9 cellular contexts compared by ENCODE assay signal in genomic region chr1:150972417-150972940, GRCh38. TPM values are rescaled to one million over a fixed set of nuclear protein-coding genes. Genes with fewer than 3 reads are reported as not detected.
DNase-seq lines count a peak whose midpoint lies in the region; ATAC-seq and TF ChIP-seq lines count a peak whose summit lies in the region.
"Had no signal": no experiment of that assay in that cellular context is flagged by ENCODE, and none has a peak within 500 bp of the region (broad histone marks: within the 10 kb centered on the region; RNA-seq: fewer than 3 reads in every experiment).

No MANE protein-coding gene starts in this region.

- WGBS in lung, 2 donors: 50 to 62% methylated on average over 4 of the region's 4 CpGs
- WGBS in transverse colon (ENCODE audit: low coverage in 1 of 2), 2 donors: 55% methylated on average over 4 of the region's 4 CpGs; no CpG with 5 or more reads in 1 of the 2 donors

- intact Hi-C loops in transverse colon (cut with DNase I; ENCODE audit: low total_unique reads): no loop called here

- H3K9me3 ChIP-seq in lung (ENCODE audit: control insufficient read depth in 2 of 2, insufficient read depth in 1 of 2, low read length in 1 of 2) (no peaks in the 10 kb centered on the region), transverse colon (no peaks in the 10 kb centered on the region)

- TF ChIP-seq POLR2A in transverse colon (IDR thresholded peaks at IDR 0.05): no peak

- H3K4me1 ChIP-seq in lung (ENCODE audit: control insufficient read depth in 2 of 2, insufficient read depth in 2 of 2, low read length in 2 of 2) (peaks cover 24 to 28% of the 10 kb centered on the region in 2 donors), transverse colon (peaks cover 30 to 50% (median 47%) of the 10 kb centered on the region in 4 donors)

- H3K27ac Mint-ChIP-seq in activated naive CD4-positive, alpha-beta T cell treated with anti-CD3 and anti-CD28 coated beads, Interleukin-2, amount 50 U/mL, for 24 hours: peak overlapping the region; percentile 72

- peak overlapping the region; percentile 80 for H3K4me3 ChIP-seq in astrocyte of the cerebellum (ENCODE audit: low read depth, low read length)
- peak overlapping the region; percentile 84 for H3K4me3 ChIP-seq in lung
- peak overlapping the region in 1 of 4 donors; percentile 94 for H3K4me3 ChIP-seq in transverse colon

- ATAC-seq in lung (ENCODE audit: insufficient read depth, low FRiP score) (no peak), GM21381 (IDR thresholded peaks at IDR 0.05; ENCODE audit: unreplicated experiment) (no peak)

- H3K27me3 ChIP-seq in lung (ENCODE audit: control insufficient read depth, insufficient read depth): no peaks in the 10 kb centered on the region
- H3K27me3 ChIP-seq in transverse colon: no peaks in the 10 kb centered on the region

- DNase-seq in activated naive CD4-positive, alpha-beta T cell treated with Interleukin-2 at 50 U/mL for 16 hours: no peak
- DNase-seq in astrocyte of the cerebellum (ENCODE audit: low read depth): no peak
- no peak for DNase-seq in lung (ENCODE audit: low spot score)
- no peak for DNase-seq in transverse colon
- no peak for DNase-seq in NCI-H510A (lab: John Stamatoyannopoulos, UW)
- DNase-seq in HCEC 1CT: no peak
- DNase-seq: activated CD8-positive, alpha-beta memory T cell treated with anti-CD3 and anti-CD28 coated beads, Interleukin-2, amount 50 U/mL, for 4 hours had no signal

- TF ChIP-seq EP300 in transverse colon (IDR thresholded peaks at IDR 0.05; ENCODE audit: low read depth): no peak

- H3K27ac ChIP-seq in lung (ENCODE audit: low read depth in 1 of 2, low read length in 1 of 2) (peak overlapping the region; percentile 92 to 98), transverse colon (peak overlapping the region; percentile 92 to 98 (median 96))

- peaks cover 58% of the 10 kb centered on the region for H3K4me1 Mint-ChIP-seq in activated naive CD4-positive, alpha-beta T cell treated with anti-CD3 and anti-CD28 coated beads, Interleukin-2, amount 50 U/mL, for 24 hours

- H3K4me3 Mint-ChIP-seq in activated naive CD4-positive, alpha-beta T cell treated with anti-CD3 and anti-CD28 coated beads, Interleukin-2, amount 50 U/mL, for 24 hours: peak overlapping the region; percentile 90

- no peaks in the 10 kb centered on the region for H3K9me3 Mint-ChIP-seq in activated naive CD4-positive, alpha-beta T cell treated with anti-CD3 and anti-CD28 coated beads, Interleukin-2, amount 50 U/mL, for 24 hours

- H3K36me3 ChIP-seq in lung (ENCODE audit: control insufficient read depth in 2 of 2, insufficient read depth in 2 of 2, low read length in 2 of 2): peaks cover 7 to 15% of the 10 kb centered on the region in 2 donors
- H3K36me3 ChIP-seq in transverse colon: peaks cover 0 to 14% (median 6%) of the 10 kb centered on the region in 4 donors

- in situ Hi-C loops in astrocyte of the cerebellum (cut with HindIII; ENCODE audit: low sequenced_read_pairs): no loop called here
- in situ Hi-C loops in transverse colon (cut with MboI; ENCODE audit: low pct_ligation_motif_present in 1 of 4, low pct_unique_long_range_greater_than_20kb in 1 of 4, low sequenced_read_pairs in 3 of 4): no loop called here

- H3K36me3 Mint-ChIP-seq in activated naive CD4-positive, alpha-beta T cell treated with anti-CD3 and anti-CD28 coated beads, Interleukin-2, amount 50 U/mL, for 24 hours: peaks cover 6% of the 10 kb centered on the region

- no peaks in the 10 kb centered on the region for H3K27me3 Mint-ChIP-seq in activated naive CD4-positive, alpha-beta T cell treated with anti-CD3 and anti-CD28 coated beads, Interleukin-2, amount 50 U/mL, for 24 hours

- TF ChIP-seq CTCF in astrocyte of the cerebellum (IDR thresholded peaks at IDR 0.05; ENCODE audit: low read depth, low read length, missing control alignments) (no peak), lung (IDR thresholded peaks at IDR 0.05; ENCODE audit: control extremely low read depth, extremely low read depth) (no peak), transverse colon (IDR thresholded peaks at IDR 0.05) (no peak)

RNA-seq across cellular contexts. Expression of gene CERS2, which starts 2.2 kb away (rescaled TPM):
- total RNA-seq in lung: 100 to 1,000 TPM; 194 to 237 TPM
- 100 to 1,000 TPM; 155 to 308 TPM for polyA plus RNA-seq in lung
- 100 to 1,000 TPM in 2 of 4 donors, 10 to 100 TPM in 2; 35.2 to 142 (median 101) TPM for total RNA-seq in transverse colon

RNA-seq across cellular contexts. Expression of gene ANXA9, which starts 9.6 kb away (rescaled TPM):
- total RNA-seq in lung: 1 to 10 TPM in 1 of 2 donors, under 1 TPM in 1; 0.68 to 1.0 TPM
- 1 to 10 TPM in 1 of 2 donors, under 1 TPM in 1; 0.37 to 1.3 TPM for polyA plus RNA-seq in lung
- under 1 TPM in 1 of 4 donors, not detected in 3; 0.32 TPM for total RNA-seq in transverse colon

RNA-seq across cellular contexts. Expression of gene MINDY1, which starts 34.2 kb away (rescaled TPM):
- total RNA-seq in lung: 10 to 100 TPM; 23.4 to 31.0 TPM
- 10 to 100 TPM in 1 of 2 donors, 1 to 10 TPM in 1; 7.8 to 10.1 TPM for polyA plus RNA-seq in lung
- total RNA-seq in transverse colon: 10 to 100 TPM; 27.7 to 66.2 (median 54.8) TPM

RNA-seq across cellular contexts. Expression of gene PRUNE1, which starts 35.8 kb away (rescaled TPM):
- 10 to 100 TPM; 12.9 to 20.6 TPM for total RNA-seq in lung
- polyA plus RNA-seq in lung: 10 to 100 TPM in 1 of 2 donors, 1 to 10 TPM in 1; 8.7 to 12.5 TPM
- total RNA-seq in transverse colon: 10 to 100 TPM in 3 of 4 donors, 1 to 10 TPM in 1; 9.0 to 80.4 (median 26.8) TPM

RNA-seq across cellular contexts. Expression of gene SETDB1, which starts 46.3 kb away (rescaled TPM):
- total RNA-seq in lung: 10 to 100 TPM; 40.7 to 56.2 TPM
- polyA plus RNA-seq in lung: 10 to 100 TPM; 20.0 to 24.4 TPM
- total RNA-seq in transverse colon: 10 to 100 TPM; 19.5 to 59.7 (median 39.2) TPM
